In genomic region chr5:71586052-71586940, GRCh38 we compare ENCODE assay signal across 8 cellular contexts. TPM values are rescaled to one million over a fixed set of nuclear protein-coding genes. Genes with fewer than 3 reads are reported as not detected.
DNase-seq lines count a peak whose midpoint lies in the region; ATAC-seq and TF ChIP-seq lines count a peak whose summit lies in the region.

No MANE protein-coding gene starts in this region.

- WGBS in upper lobe of left lung, 2 donors = 83 to 86% methylated on average over 22 of the region's 22 CpGs

- intact Hi-C loops in lower lobe of right lung (cut with DNase I) = no loop called here

- peaks cover 10% of the 10 kb centered on the region for H3K4me1 ChIP-seq in BE2C
- H3K4me1 ChIP-seq in lower lobe of right lung = peaks cover 21% of the 10 kb centered on the region
- H3K4me1 ChIP-seq in upper lobe of left lung = peaks cover 16 to 38% (median 17%) of the 10 kb centered on the region in 4 donors

- TF ChIP-seq POLR2A in upper lobe of left lung (IDR thresholded peaks at IDR 0.05) = no peak

- TF ChIP-seq EP300 in upper lobe of left lung (IDR thresholded peaks at IDR 0.05) = no peak

- H3K9me3 ChIP-seq in BE2C (no peaks in the 10 kb centered on the region), lower lobe of right lung (no peaks in the 10 kb centered on the region), upper lobe of left lung (no peaks in the 10 kb centered on the region)

- peak; percentile 5 for ATAC-seq in GM21390 (IDR thresholded peaks at IDR 0.05; ENCODE audit: unreplicated experiment)
- no peak for ATAC-seq in lower lobe of right lung
- no peak for ATAC-seq in upper lobe of left lung (ENCODE audit: low FRiP score in 2 of 2)

- H3K27ac ChIP-seq in brain microvascular endothelial cell = peak overlapping the region; percentile 62
- H3K27ac ChIP-seq in lower lobe of right lung = peak overlapping the region; percentile 85
- H3K27ac ChIP-seq in upper lobe of left lung = peak overlapping the region; percentile 76 to 90 (median 86)

- TF ChIP-seq CTCF in BE2C (IDR thresholded peaks at IDR 0.05; ENCODE audit: low read depth, low read length) (no peak), brain microvascular endothelial cell (IDR thresholded peaks at IDR 0.05; ENCODE audit: low read depth, low read length, missing control alignments) (no peak), lower lobe of right lung (IDR thresholded peaks at IDR 0.05) (no peak), upper lobe of left lung (IDR thresholded peaks at IDR 0.05) (no peak)

- H3K36me3 ChIP-seq in BE2C (no peaks in the 10 kb centered on the region), brain microvascular endothelial cell (replicated peaks) (no peaks in the 10 kb centered on the region), lower lobe of right lung (no peaks in the 10 kb centered on the region), upper lobe of left lung (no peaks in the 10 kb centered on the region)

- DNase-seq in BE2C (peak; percentile 58), NCI-H510A treated with DMSO at 0.1 percent for 48 hours (lab: John Stamatoyannopoulos, UW) (peak; percentile 74), brain microvascular endothelial cell (no peak), lower lobe of right lung (no peak), upper lobe of left lung (no peak), UCSD-AML1 (lab: John Stamatoyannopoulos, UW; ENCODE audit: unreplicated experiment) (no peak), retina (no peak)

- in situ Hi-C loops in brain microvascular endothelial cell (cut with HindIII; ENCODE audit: low pct_ligation_motif_present, low sequenced_read_pairs) = no loop called here

- H3K27me3 ChIP-seq in BE2C (no peaks in the 10 kb centered on the region), brain microvascular endothelial cell (replicated peaks) (no peaks in the 10 kb centered on the region), lower lobe of right lung (ENCODE audit: low read depth) (no peaks in the 10 kb centered on the region), upper lobe of left lung (no peaks in the 10 kb centered on the region)

- H3K4me3 ChIP-seq in BE2C (ENCODE audit: low read depth, low read length) = peak overlapping the region; percentile 89
- H3K4me3 ChIP-seq in brain microvascular endothelial cell (ENCODE audit: low read depth, low read length) = peak overlapping the region; percentile 73
- H3K4me3 ChIP-seq in lower lobe of right lung = peak overlapping the region; percentile 80
- H3K4me3 ChIP-seq in upper lobe of left lung = peak overlapping the region; percentile 40 to 91 (median 68)

RNA-seq across cellular contexts. Expression of gene MCCC2, which starts 0.8 kb away (rescaled TPM):
- polyA plus RNA-seq in BE2C (2012; ENCODE audit: insufficient read depth, insufficient read length, low read depth) = 15.2 TPM
- total RNA-seq in lower lobe of right lung = 31.4 TPM
- total RNA-seq in upper lobe of left lung = 10 to 100 TPM; 23.5 to 43.9 (median 34.4) TPM

Comparison
In these comparisons a context has a peak if more than half of its experiments do, and no peak if none do; other contexts are left out.
1. DNase-seq: peak in BE2C (single experiment) and NCI-H510A treated with DMSO at 0.1 percent for 48 hours (single experiment); none in brain microvascular endothelial cell (single experiment), lower lobe of right lung (single experiment), upper lobe of left lung (0 of 2), UCSD-AML1 (single experiment) and retina (single experiment).
2. Peak in every context shown above with its lines, with median percentiles within 50 percentile points of each other: H3K4me3 ChIP-seq and H3K27ac ChIP-seq.